Comparison of ENCODE assay signal across 9 cellular contexts in the genomic region with DNA sequence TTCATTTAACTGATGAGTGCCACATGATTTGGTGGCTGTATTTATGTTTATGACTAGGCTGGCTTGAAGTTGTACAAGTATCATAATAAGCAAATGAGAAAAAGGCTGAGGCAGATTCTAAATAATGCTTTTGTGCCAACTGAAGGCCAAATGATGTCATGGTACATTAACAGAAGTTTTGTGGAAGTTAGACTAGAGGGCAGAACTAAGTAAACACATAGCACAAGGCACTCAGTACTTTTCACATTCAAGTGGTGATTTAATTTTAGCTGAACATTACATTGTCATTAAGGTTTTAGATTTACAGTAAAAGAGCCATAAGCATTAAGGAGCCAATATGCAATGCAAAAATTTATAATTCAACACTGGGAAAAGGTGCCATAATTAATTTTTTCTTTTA.
"Had no signal": no experiment of that assay in that cellular context is flagged by ENCODE, and none has a peak within 500 bp of the region (broad histone marks: within the 10 kb centered on the region; RNA-seq: fewer than 3 reads in every experiment).

No MANE protein-coding gene starts in this region.

- DNase-seq: activated CD4-positive, alpha-beta T cell treated with anti-CD3 and anti-CD28 coated beads, Interleukin-2, amount 50 U/mL, for 4 hours; activated gamma-delta T cell treated with Interleukin-2 at 50 U/mL for 16 hours; effector CD4-positive, alpha-beta T cell; heart right ventricle; left ventricle myocardium superior; stimulated activated naive CD4-positive, alpha-beta T cell; upper lobe of right lung had no signal

- H3K27ac ChIP-seq: heart right ventricle, upper lobe of right lung had no signal

- H3K4me1 ChIP-seq: upper lobe of right lung had no signal

- H3K27me3 ChIP-seq: heart right ventricle, upper lobe of right lung had no signal

- H3K4me3 ChIP-seq: heart right ventricle, upper lobe of right lung had no signal

- H3K9me3 ChIP-seq: heart right ventricle, upper lobe of right lung had no signal

- ATAC-seq: activated naive CD4-positive, alpha-beta T cell treated with anti-CD3 and anti-CD28 coated beads, Interleukin-2, amount 50 U/mL, for 72 hours; heart right ventricle; left ventricle myocardium superior; upper lobe of right lung had no signal

- H3K4me3 Mint-ChIP-seq: activated T-helper 1 cell treated with anti-CD3 and anti-CD28 coated beads, Interleukin-12 subunit alpha, Interleukin-12 subunit beta, Interleukin-2, Interleukin-4 antibody, amounts not matched to agents 30 ng/mL and 10 ng/mL and 1 ng/mL, durations not matched to agents 14 hours and 24 hours and 36 hours had no signal

- H3K9me3 Mint-ChIP-seq: activated naive CD4-positive, alpha-beta T cell treated with anti-CD3 and anti-CD28 coated beads, Interleukin-2, amount 50 U/mL, for 72 hours; activated T-helper 1 cell treated with anti-CD3 and anti-CD28 coated beads, Interleukin-12 subunit alpha, Interleukin-12 subunit beta, Interleukin-2, Interleukin-4 antibody, amounts not matched to agents 30 ng/mL and 10 ng/mL and 1 ng/mL, durations not matched to agents 14 hours and 24 hours and 36 hours had no signal

- H3K27ac Mint-ChIP-seq: activated T-helper 1 cell treated with anti-CD3 and anti-CD28 coated beads, Interleukin-12 subunit alpha, Interleukin-12 subunit beta, Interleukin-2, Interleukin-4 antibody, amounts not matched to agents 30 ng/mL and 10 ng/mL and 1 ng/mL, durations not matched to agents 14 hours and 24 hours and 36 hours had no signal
